Comparison of ENCODE assay signal across 19 cellular contexts in genomic region chr7:101378808-101379207, GRCh38. TPM values are rescaled to one million over a fixed set of nuclear protein-coding genes. Genes with fewer than 3 reads are reported as not detected.
A peak's percentile ranks its signal among the peaks of the same experiment; 100 is the strongest.
DNase-seq lines count a peak whose midpoint lies in the region; ATAC-seq and TF ChIP-seq lines count a peak whose summit lies in the region.
"Had no signal": no experiment of that assay in that cellular context is flagged by ENCODE, and none has a peak within 500 bp of the region (broad histone marks: within the 10 kb centered on the region; RNA-seq: fewer than 3 reads in every experiment).

No MANE protein-coding gene starts in this region.

- H3K36me3 ChIP-seq in prostate gland, result no peaks in the 10 kb centered on the region
- no peaks in the 10 kb centered on the region for H3K36me3 ChIP-seq in effector memory CD4-positive, alpha-beta T cell (ENCODE audit: control insufficient read depth, insufficient read depth, low read length)

- H3K27me3 ChIP-seq in prostate gland (replicated peaks; ENCODE audit: insufficient read depth), result no peaks in the 10 kb centered on the region
- no peaks in the 10 kb centered on the region for H3K27me3 ChIP-seq in effector memory CD4-positive, alpha-beta T cell (replicated peaks; ENCODE audit: control insufficient read depth, insufficient read depth, low read length, poor library complexity, severe bottlenecking)
- H3K27me3 ChIP-seq: body of pancreas had no signal

- WGBS in prostate gland, result 23% methylated on average over 11 of the region's 11 CpGs

- no peak overlapping the region for H3K27ac ChIP-seq in prostate gland
- no peak overlapping the region for H3K27ac ChIP-seq in substantia nigra (ENCODE audit: low read depth, low read length, poor library complexity, severe bottlenecking)
- H3K27ac ChIP-seq in effector memory CD4-positive, alpha-beta T cell (ENCODE audit: insufficient read depth, low read length, poor library complexity, severe bottlenecking), result no peak overlapping the region
- H3K27ac ChIP-seq: body of pancreas, epithelial cell of prostate had no signal

- H3K27me3 Mint-ChIP-seq in glutamatergic neuron (ENCODE audit: unreplicated experiment), result peaks cover 3% of the 10 kb centered on the region
- H3K27me3 Mint-ChIP-seq: stimulated activated naive CD8-positive, alpha-beta T cell treated with anti-CD3 and anti-CD28 coated beads, Interleukin-15, Interleukin-2, amounts not matched to agents 100 ng/mL and 50 ng/mL, for 24 hours had no signal

- intact Hi-C loops in prostate gland (cut with DNase I), result no loop called here

- peak overlapping the region; percentile 36 for H3K4me3 Mint-ChIP-seq in glutamatergic neuron (ENCODE audit: unreplicated experiment)
- H3K4me3 Mint-ChIP-seq: CD8-positive, alpha-beta T cell; stimulated activated naive CD8-positive, alpha-beta T cell treated with anti-CD3 and anti-CD28 coated beads, Interleukin-15, Interleukin-2, amounts not matched to agents 100 ng/mL and 50 ng/mL, for 24 hours had no signal

- H3K4me1 Mint-ChIP-seq in glutamatergic neuron (ENCODE audit: low read depth, unreplicated experiment), result peaks cover 14% of the 10 kb centered on the region

- no peaks in the 10 kb centered on the region for H3K4me1 ChIP-seq in prostate gland (replicated peaks)
- H3K4me1 ChIP-seq in effector memory CD4-positive, alpha-beta T cell (ENCODE audit: control insufficient read depth, insufficient read depth, low read length, poor library complexity, severe bottlenecking), result no peaks in the 10 kb centered on the region
- H3K4me1 ChIP-seq: body of pancreas had no signal

- no peak for TF ChIP-seq POLR2A in prostate gland (IDR thresholded peaks at IDR 0.05)

- H3K27ac Mint-ChIP-seq in glutamatergic neuron (ENCODE audit: unreplicated experiment), result peak overlapping the region; percentile 57
- H3K27ac Mint-ChIP-seq: activated T-helper 2 cell treated with anti-CD3 and anti-CD28 coated beads, Interferon-gamma antibody, Interleukin-2, Interleukin-4, amounts not matched to agents 10 μg/mL and 5 μg/mL and 100 μg/mL, durations not matched to agents 14 hours and 24 hours and 36 hours; CD8-positive, alpha-beta T cell; stimulated activated naive CD8-positive, alpha-beta T cell treated with anti-CD3 and anti-CD28 coated beads, Interleukin-15, Interleukin-2, amounts not matched to agents 100 ng/mL and 50 ng/mL, for 24 hours had no signal

- ATAC-seq in GM21528 (IDR thresholded peaks at IDR 0.05; ENCODE audit: low FRiP score, unreplicated experiment), result no peak
- ATAC-seq: body of pancreas; CD8-positive, alpha-beta T cell had no signal

- H3K9me3 Mint-ChIP-seq in glutamatergic neuron (ENCODE audit: unreplicated experiment), result peaks cover 8% of the 10 kb centered on the region
- H3K9me3 Mint-ChIP-seq: activated T-helper 2 cell treated with anti-CD3 and anti-CD28 coated beads, Interferon-gamma antibody, Interleukin-2, Interleukin-4, amounts not matched to agents 10 μg/mL and 5 μg/mL and 100 μg/mL, durations not matched to agents 14 hours and 24 hours and 36 hours; stimulated activated naive CD8-positive, alpha-beta T cell treated with anti-CD3 and anti-CD28 coated beads, Interleukin-15, Interleukin-2, amounts not matched to agents 100 ng/mL and 50 ng/mL, for 24 hours had no signal

- H3K4me3 ChIP-seq in prostate gland, result no peak overlapping the region
- H3K4me3 ChIP-seq in effector memory CD4-positive, alpha-beta T cell (ENCODE audit: insufficient read depth, low read depth, low read length, poor library complexity, severe bottlenecking), result no peak overlapping the region
- H3K4me3 ChIP-seq: body of pancreas had no signal

- H3K36me3 Mint-ChIP-seq in glutamatergic neuron (ENCODE audit: unreplicated experiment), result peaks cover 6% of the 10 kb centered on the region
- H3K36me3 Mint-ChIP-seq: CD8-positive, alpha-beta T cell had no signal

- TF ChIP-seq CTCF in glutamatergic neuron (IDR thresholded peaks at IDR 0.05; ENCODE audit: partially characterized antibody, unreplicated experiment) (no peak), prostate gland (IDR thresholded peaks at IDR 0.05) (no peak)

- H3K9me3 ChIP-seq in prostate gland, result no peaks in the 10 kb centered on the region
- no peaks in the 10 kb centered on the region for H3K9me3 ChIP-seq in effector memory CD4-positive, alpha-beta T cell (ENCODE audit: control insufficient read depth, low read length)
- H3K9me3 ChIP-seq: body of pancreas had no signal

- DNase-seq in D341Med (ENCODE audit: low spot score) (peak; percentile 80), NCI-H82 (lab: John Stamatoyannopoulos, UW) (peak; percentile 64), glutamatergic neuron (peak; percentile 62), prostate gland (ENCODE audit: low spot score) (peak; percentile 17), substantia nigra (lab: John Stamatoyannopoulos, UW) (no peak)
- no peak for DNase-seq in activated CD4-positive, CD25-positive, alpha-beta regulatory T cell (lab: John Stamatoyannopoulos, UW)
- no peak for DNase-seq in effector memory CD4-positive, alpha-beta T cell
- DNase-seq: activated CD4-positive, alpha-beta T cell treated with anti-CD3 and anti-CD28 coated beads, Interleukin-2, amount 50 U/mL, for 1 hour; body of pancreas; CD8-positive, alpha-beta T cell; NCI-H2029 treated with DMSO at 0.1 percent for 48 hours; stimulated activated CD4-positive, alpha-beta T cell treated with anti-CD3 and anti-CD28 coated beads, Interleukin-4, amount 100 ng/mL, for 24 hours had no signal

RNA-seq across cellular contexts. Expression of gene COL26A1, which starts 16.1 kb away (rescaled TPM):
- total RNA-seq in glutamatergic neuron (ENCODE audit: unreplicated experiment), result 66.2 TPM
- 10 to 100 TPM in 1 of 2 donors, 1 to 10 TPM in 1; 3.8 to 10.3 TPM for total RNA-seq in prostate gland
- total RNA-seq: CD8-positive, alpha-beta T cell; mesenteric fat pad; pulmonary artery endothelial cell; T-helper 1 cell treated with Interleukin-12 subunit alpha and Interleukin-12 subunit beta and Interleukin-4 antibody, amounts not matched to agents 30 ng/mL and 1 ng/mL, for 36 hours had no signal

RNA-seq across cellular contexts. Expression of gene IFT22, which starts 57.2 kb away (rescaled TPM):
- total RNA-seq in glutamatergic neuron (ENCODE audit: unreplicated experiment), result 20.9 TPM
- total RNA-seq in prostate gland, result 10 to 100 TPM; 24.7 to 37.7 TPM

Comparison
In these comparisons a context has a peak if more than half of its experiments do, and no peak if none do; other contexts are left out.
1. DNase-seq: peak in D341Med (single experiment), NCI-H82 (single experiment), glutamatergic neuron (single experiment) and prostate gland (single experiment); none in substantia nigra (0 of 49), activated CD4-positive, CD25-positive, alpha-beta regulatory T cell (0 of 4) and effector memory CD4-positive, alpha-beta T cell (0 of 3).